Comparison of ENCODE assay signal across 22 cellular contexts in the genomic region with DNA sequence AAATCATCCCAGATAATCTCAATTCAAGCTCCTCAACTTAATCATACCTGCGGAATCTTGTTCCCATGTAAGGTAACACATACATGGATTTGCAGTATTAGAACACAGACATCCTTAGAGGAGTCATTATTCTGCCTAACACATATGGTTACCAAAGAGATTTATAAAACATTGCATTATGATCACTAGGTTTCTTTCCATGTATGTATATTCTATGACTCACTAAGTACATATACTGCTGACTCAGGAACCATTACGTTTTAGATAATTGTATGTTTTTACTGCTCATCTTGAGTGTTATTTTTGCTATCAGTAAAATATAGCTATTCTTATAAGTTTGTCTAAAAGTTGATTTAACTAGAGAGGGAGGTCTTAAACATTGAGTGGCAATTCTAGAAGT.
"Had no signal": no experiment of that assay in that cellular context is flagged by ENCODE, and none has a peak within 500 bp of the region (broad histone marks: within the 10 kb centered on the region; RNA-seq: fewer than 3 reads in every experiment).

No MANE protein-coding gene starts in this region.

- H3K27me3 Mint-ChIP-seq: activated CD4-positive, alpha-beta T cell treated with anti-CD3 and anti-CD28 coated beads, Interleukin-2, amount 10 ng/mL, durations not matched to agents 24 days and 14 days; activated naive CD4-positive, alpha-beta T cell treated with anti-CD3 and anti-CD28 coated beads, Interleukin-2, amount 10 ng/mL, durations not matched to agents 7 days and 5 days; activated naive CD8-positive, alpha-beta T cell treated with anti-CD3 and anti-CD28 coated beads, Interleukin-2, amount 50 U/mL, for 24 hours; dendritic cell treated with granulocyte-macrophage colony-stimulating factor and Interleukin-4, amounts not matched to agents 40 ng/mL and 50 ng/mL, for 4 days; stimulated activated memory B cell treated with anti-CD40 and anti-IgM and Interleukin-4, amounts not matched to agents 10 μg/mL and 1 μg/mL and 100 μg/mL, for 72 hours; type B pancreatic cell had no signal

- H3K4me3 ChIP-seq: gastrocnemius medialis, lung, sigmoid colon, spleen, testis had no signal

- H3K9me3 ChIP-seq: gastrocnemius medialis, sigmoid colon, testis had no signal

- H3K27ac ChIP-seq: brain microvascular endothelial cell, gastrocnemius medialis, sigmoid colon, spleen, testis had no signal

- H3K4me1 Mint-ChIP-seq: activated CD4-positive, alpha-beta T cell treated with anti-CD3 and anti-CD28 coated beads, Interleukin-2, amount 10 ng/mL, durations not matched to agents 24 days and 14 days; activated naive CD4-positive, alpha-beta T cell treated with anti-CD3 and anti-CD28 coated beads, Interleukin-2, amount 10 ng/mL, durations not matched to agents 7 days and 5 days; activated naive CD8-positive, alpha-beta T cell treated with anti-CD3 and anti-CD28 coated beads, Interleukin-2, amount 50 U/mL, for 24 hours; nephron; stimulated activated memory B cell treated with anti-CD40 and anti-IgM and Interleukin-4, amounts not matched to agents 10 μg/mL and 1 μg/mL and 100 μg/mL, for 72 hours had no signal

- ATAC-seq: activated CD8-positive, alpha-beta T cell treated with anti-CD3 and anti-CD28 coated beads, Interleukin-2, amount 10 ng/mL, durations not matched to agents 7 days and 5 days; activated naive CD8-positive, alpha-beta T cell treated with anti-CD3 and anti-CD28 coated beads, Interleukin-2, amount 50 U/mL, for 24 hours; activated T-cell treated with anti-CD3 and anti-CD28 coated beads, Interleukin-2, amount 50 U/mL, for 4 hours; gastrocnemius medialis; stimulated activated memory B cell treated with anti-CD40 and anti-IgM and Interleukin-4, amounts not matched to agents 10 μg/mL and 1 μg/mL and 100 μg/mL, for 72 hours had no signal

- H3K36me3 Mint-ChIP-seq: activated naive CD4-positive, alpha-beta T cell treated with anti-CD3 and anti-CD28 coated beads, Interleukin-2, amount 10 ng/mL, durations not matched to agents 7 days and 5 days; mesothelial cell of epicardium; stimulated activated memory B cell treated with anti-CD40 and anti-IgM and Interleukin-4, amounts not matched to agents 10 μg/mL and 1 μg/mL and 100 μg/mL, for 72 hours; type B pancreatic cell had no signal

- H3K27ac Mint-ChIP-seq: activated CD4-positive, alpha-beta T cell treated with anti-CD3 and anti-CD28 coated beads, Interleukin-2, amount 10 ng/mL, durations not matched to agents 24 days and 14 days; activated CD8-positive, alpha-beta T cell treated with anti-CD3 and anti-CD28 coated beads, Interleukin-2, amount 10 ng/mL, durations not matched to agents 7 days and 5 days; activated naive CD4-positive, alpha-beta T cell treated with anti-CD3 and anti-CD28 coated beads, Interleukin-2, amount 10 ng/mL, durations not matched to agents 7 days and 5 days; activated naive CD8-positive, alpha-beta T cell treated with anti-CD3 and anti-CD28 coated beads, Interleukin-2, amount 50 U/mL, for 24 hours; dendritic cell treated with granulocyte-macrophage colony-stimulating factor and Interleukin-4, amounts not matched to agents 40 ng/mL and 50 ng/mL, for 4 days; mesothelial cell of epicardium; nephron; stimulated activated memory B cell treated with anti-CD40 and anti-IgM and Interleukin-4, amounts not matched to agents 10 μg/mL and 1 μg/mL and 100 μg/mL, for 72 hours; T-helper 1 cell treated with Interleukin-12 subunit alpha and Interleukin-12 subunit beta and Interleukin-4 antibody, amounts not matched to agents 30 μg/mL and 1 μg/mL, for 36 hours; type B pancreatic cell had no signal

- H3K4me1 ChIP-seq: gastrocnemius medialis, sigmoid colon, spleen, testis had no signal

- H3K4me3 Mint-ChIP-seq: activated CD4-positive, alpha-beta T cell treated with anti-CD3 and anti-CD28 coated beads, Interleukin-2, amount 10 ng/mL, durations not matched to agents 24 days and 14 days; activated CD8-positive, alpha-beta T cell treated with anti-CD3 and anti-CD28 coated beads, Interleukin-2, amount 10 ng/mL, durations not matched to agents 7 days and 5 days; activated naive CD4-positive, alpha-beta T cell treated with anti-CD3 and anti-CD28 coated beads, Interleukin-2, amount 10 ng/mL, durations not matched to agents 7 days and 5 days; activated naive CD8-positive, alpha-beta T cell treated with anti-CD3 and anti-CD28 coated beads, Interleukin-2, amount 50 U/mL, for 24 hours; activated T-cell treated with anti-CD3 and anti-CD28 coated beads, Interleukin-2, amount 50 U/mL, for 4 hours; dendritic cell treated with granulocyte-macrophage colony-stimulating factor and Interleukin-4, amounts not matched to agents 40 ng/mL and 50 ng/mL, for 4 days; mesothelial cell of epicardium; nephron; stimulated activated memory B cell treated with anti-CD40 and anti-IgM and Interleukin-4, amounts not matched to agents 10 μg/mL and 1 μg/mL and 100 μg/mL, for 72 hours; T-helper 1 cell treated with Interleukin-12 subunit alpha and Interleukin-12 subunit beta and Interleukin-4 antibody, amounts not matched to agents 30 μg/mL and 1 μg/mL, for 36 hours; type B pancreatic cell had no signal

- DNase-seq: activated CD4-positive, alpha-beta T cell treated with anti-CD3 and anti-CD28 coated beads, Interleukin-2, amount 10 ng/mL, durations not matched to agents 24 days and 14 days; activated CD8-positive, alpha-beta T cell treated with anti-CD3 and anti-CD28 coated beads, Interleukin-2, amount 10 ng/mL, durations not matched to agents 7 days and 5 days; activated effector memory CD4-positive, alpha-beta T cell treated with Interleukin-2 at 50 U/mL for 16 hours; activated naive CD4-positive, alpha-beta T cell treated with anti-CD3 and anti-CD28 coated beads, Interleukin-2, amount 10 ng/mL, durations not matched to agents 7 days and 5 days; activated naive CD8-positive, alpha-beta T cell treated with anti-CD3 and anti-CD28 coated beads, Interleukin-2, amount 50 U/mL, for 24 hours; activated T-cell treated with anti-CD3 and anti-CD28 coated beads, Interleukin-2, amount 50 U/mL, for 4 hours; anterior cingulate cortex; brain microvascular endothelial cell; effector CD8-positive, alpha-beta T cell; gastrocnemius medialis; head of caudate nucleus; sigmoid colon; spleen; stimulated activated CD4-positive, alpha-beta T cell treated with anti-CD3 and anti-CD28 coated beads, Interleukin-4, amount 100 ng/mL, for 4 hours; testis had no signal

- H3K27me3 ChIP-seq: brain microvascular endothelial cell, gastrocnemius medialis, sigmoid colon, spleen, testis had no signal

- H3K36me3 ChIP-seq: brain microvascular endothelial cell, gastrocnemius medialis, sigmoid colon, spleen had no signal
